ENCODE assay signal across 1 cellular context in the genomic region with DNA sequence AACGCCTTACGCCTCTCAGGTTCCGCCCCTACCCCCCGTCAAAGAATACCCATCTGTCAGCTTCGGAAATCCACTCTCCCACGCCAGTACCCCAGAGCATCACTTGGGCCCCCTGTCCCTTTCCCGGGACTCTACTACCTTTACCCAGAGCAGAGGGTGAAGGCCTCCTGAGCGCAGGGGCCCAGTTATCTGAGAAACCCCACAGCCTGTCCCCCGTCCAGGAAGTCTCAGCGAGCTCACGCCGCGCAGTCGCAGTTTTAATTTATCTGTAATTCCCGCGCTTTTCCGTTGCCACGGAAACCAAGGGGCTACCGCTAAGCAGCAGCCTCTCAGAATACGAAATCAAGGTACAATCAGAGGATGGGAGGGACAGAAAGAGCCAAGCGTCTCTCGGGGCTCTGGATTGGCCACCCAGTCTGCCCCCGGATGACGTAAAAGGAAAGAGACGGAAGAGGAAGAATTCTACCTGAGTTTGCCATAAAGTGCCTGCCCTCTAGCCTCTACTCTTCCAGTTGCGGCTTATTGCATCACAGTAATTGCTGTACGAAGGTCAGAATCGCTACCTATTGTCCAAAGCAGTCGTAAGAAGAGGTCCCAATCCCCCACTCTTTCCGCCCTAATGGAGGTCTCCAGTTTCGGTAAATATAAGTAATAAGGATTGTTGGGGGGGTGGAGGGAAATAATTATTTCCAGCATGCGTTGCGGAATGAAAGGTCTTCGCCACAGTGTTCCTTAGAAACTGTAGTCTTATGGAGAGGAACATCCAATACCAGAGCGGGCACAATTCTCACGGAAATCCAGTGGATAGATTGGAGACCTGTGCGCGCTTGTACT.
A peak's percentile ranks its signal among the peaks of the same experiment; 100 is the strongest.
TF ChIP-seq lines count a peak whose summit lies in the region.

A gene (minus strand): TSS at position 232 of the 834 bp plus-strand sequence. CDS start 1,268 bp downstream, outside the sequence.

TF ChIP-seq in K562, 482 proteins besides CTCF, POLR2A, EP300 and RAD21 (continued from another document and continues in another):
- TF ChIP-seq, protein P1, sequence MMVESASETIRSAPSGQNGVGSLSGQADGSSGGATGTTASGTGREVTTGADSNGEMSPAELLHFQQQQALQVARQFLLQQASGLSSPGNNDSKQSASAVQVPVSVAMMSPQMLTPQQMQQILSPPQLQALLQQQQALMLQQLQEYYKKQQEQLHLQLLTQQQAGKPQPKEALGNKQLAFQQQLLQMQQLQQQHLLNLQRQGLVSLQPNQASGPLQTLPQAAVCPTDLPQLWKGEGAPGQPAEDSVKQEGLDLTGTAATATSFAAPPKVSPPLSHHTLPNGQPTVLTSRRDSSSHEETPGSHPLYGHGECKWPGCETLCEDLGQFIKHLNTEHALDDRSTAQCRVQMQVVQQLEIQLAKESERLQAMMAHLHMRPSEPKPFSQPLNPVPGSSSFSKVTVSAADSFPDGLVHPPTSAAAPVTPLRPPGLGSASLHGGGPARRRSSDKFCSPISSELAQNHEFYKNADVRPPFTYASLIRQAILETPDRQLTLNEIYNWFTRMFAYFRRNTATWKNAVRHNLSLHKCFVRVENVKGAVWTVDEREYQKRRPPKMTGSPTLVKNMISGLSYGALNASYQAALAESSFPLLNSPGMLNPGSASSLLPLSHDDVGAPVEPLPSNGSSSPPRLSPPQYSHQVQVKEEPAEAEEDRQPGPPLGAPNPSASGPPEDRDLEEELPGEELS (CRISPR knock-in tag; IDR thresholded peaks at IDR 0.05; ENCODE audit: borderline replicate concordance), result no peak
- TF ChIP-seq ZNF75A (CRISPR knock-in tag; IDR thresholded peaks at IDR 0.05), result no peak
- peak; percentile 40; the same call in 1 of the 2 replicates for TF ChIP-seq ZNF263 (CRISPR knock-in tag; IDR thresholded peaks at IDR 0.05; ENCODE audit: borderline replicate concordance)
- TF ChIP-seq CBX3 (IDR thresholded peaks at IDR 0.05; ENCODE audit: borderline replicate concordance in 1 of 2, low read length in 2 of 2), result peak in 1 of 2 experiments; percentile 64; a peak in 1 of 3 replicates
- TF ChIP-seq, protein P2, sequence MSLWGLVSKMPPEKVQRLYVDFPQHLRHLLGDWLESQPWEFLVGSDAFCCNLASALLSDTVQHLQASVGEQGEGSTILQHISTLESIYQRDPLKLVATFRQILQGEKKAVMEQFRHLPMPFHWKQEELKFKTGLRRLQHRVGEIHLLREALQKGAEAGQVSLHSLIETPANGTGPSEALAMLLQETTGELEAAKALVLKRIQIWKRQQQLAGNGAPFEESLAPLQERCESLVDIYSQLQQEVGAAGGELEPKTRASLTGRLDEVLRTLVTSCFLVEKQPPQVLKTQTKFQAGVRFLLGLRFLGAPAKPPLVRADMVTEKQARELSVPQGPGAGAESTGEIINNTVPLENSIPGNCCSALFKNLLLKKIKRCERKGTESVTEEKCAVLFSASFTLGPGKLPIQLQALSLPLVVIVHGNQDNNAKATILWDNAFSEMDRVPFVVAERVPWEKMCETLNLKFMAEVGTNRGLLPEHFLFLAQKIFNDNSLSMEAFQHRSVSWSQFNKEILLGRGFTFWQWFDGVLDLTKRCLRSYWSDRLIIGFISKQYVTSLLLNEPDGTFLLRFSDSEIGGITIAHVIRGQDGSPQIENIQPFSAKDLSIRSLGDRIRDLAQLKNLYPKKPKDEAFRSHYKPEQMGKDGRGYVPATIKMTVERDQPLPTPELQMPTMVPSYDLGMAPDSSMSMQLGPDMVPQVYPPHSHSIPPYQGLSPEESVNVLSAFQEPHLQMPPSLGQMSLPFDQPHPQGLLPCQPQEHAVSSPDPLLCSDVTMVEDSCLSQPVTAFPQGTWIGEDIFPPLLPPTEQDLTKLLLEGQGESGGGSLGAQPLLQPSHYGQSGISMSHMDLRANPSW (CRISPR knock-in tag; IDR thresholded peaks at IDR 0.05), result no peak
- TF ChIP-seq, protein P3, sequence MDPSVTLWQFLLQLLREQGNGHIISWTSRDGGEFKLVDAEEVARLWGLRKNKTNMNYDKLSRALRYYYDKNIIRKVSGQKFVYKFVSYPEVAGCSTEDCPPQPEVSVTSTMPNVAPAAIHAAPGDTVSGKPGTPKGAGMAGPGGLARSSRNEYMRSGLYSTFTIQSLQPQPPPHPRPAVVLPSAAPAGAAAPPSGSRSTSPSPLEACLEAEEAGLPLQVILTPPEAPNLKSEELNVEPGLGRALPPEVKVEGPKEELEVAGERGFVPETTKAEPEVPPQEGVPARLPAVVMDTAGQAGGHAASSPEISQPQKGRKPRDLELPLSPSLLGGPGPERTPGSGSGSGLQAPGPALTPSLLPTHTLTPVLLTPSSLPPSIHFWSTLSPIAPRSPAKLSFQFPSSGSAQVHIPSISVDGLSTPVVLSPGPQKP (CRISPR knock-in tag; IDR thresholded peaks at IDR 0.05), result no peak
- TF ChIP-seq, protein P4, sequence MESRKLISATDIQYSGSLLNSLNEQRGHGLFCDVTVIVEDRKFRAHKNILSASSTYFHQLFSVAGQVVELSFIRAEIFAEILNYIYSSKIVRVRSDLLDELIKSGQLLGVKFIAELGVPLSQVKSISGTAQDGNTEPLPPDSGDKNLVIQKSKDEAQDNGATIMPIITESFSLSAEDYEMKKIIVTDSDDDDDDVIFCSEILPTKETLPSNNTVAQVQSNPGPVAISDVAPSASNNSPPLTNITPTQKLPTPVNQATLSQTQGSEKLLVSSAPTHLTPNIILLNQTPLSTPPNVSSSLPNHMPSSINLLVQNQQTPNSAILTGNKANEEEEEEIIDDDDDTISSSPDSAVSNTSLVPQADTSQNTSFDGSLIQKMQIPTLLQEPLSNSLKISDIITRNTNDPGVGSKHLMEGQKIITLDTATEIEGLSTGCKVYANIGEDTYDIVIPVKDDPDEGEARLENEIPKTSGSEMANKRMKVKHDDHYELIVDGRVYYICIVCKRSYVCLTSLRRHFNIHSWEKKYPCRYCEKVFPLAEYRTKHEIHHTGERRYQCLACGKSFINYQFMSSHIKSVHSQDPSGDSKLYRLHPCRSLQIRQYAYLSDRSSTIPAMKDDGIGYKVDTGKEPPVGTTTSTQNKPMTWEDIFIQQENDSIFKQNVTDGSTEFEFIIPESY (CRISPR knock-in tag; IDR thresholded peaks at IDR 0.05), result 0 out of 2 replicates have a peak, but pooled peaks have one; percentile 29
- TF ChIP-seq, protein P5, sequence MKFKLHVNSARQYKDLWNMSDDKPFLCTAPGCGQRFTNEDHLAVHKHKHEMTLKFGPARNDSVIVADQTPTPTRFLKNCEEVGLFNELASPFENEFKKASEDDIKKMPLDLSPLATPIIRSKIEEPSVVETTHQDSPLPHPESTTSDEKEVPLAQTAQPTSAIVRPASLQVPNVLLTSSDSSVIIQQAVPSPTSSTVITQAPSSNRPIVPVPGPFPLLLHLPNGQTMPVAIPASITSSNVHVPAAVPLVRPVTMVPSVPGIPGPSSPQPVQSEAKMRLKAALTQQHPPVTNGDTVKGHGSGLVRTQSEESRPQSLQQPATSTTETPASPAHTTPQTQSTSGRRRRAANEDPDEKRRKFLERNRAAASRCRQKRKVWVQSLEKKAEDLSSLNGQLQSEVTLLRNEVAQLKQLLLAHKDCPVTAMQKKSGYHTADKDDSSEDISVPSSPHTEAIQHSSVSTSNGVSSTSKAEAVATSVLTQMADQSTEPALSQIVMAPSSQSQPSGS (CRISPR knock-in tag; IDR thresholded peaks at IDR 0.05), result no peak
- no peak for TF ChIP-seq CHD1 (IDR thresholded peaks at IDR 0.05; ENCODE audit: low read length)
- TF ChIP-seq CAMTA2 (CRISPR knock-in tag; conservative IDR thresholded peaks at IDR 0.05), result no peak
- no peak; the same call in 1 of the 2 replicates for TF ChIP-seq ZNF589 (CRISPR knock-in tag; IDR thresholded peaks at IDR 0.05; ENCODE audit: low read depth)
- peak; percentile 85 for TF ChIP-seq SUPT5H (IDR thresholded peaks at IDR 0.05)
- peak; percentile 69; the same call in 1 of the 2 replicates for TF ChIP-seq PHF8 (IDR thresholded peaks at IDR 0.05; ENCODE audit: borderline replicate concordance, low read length)
- TF ChIP-seq, protein P6, sequence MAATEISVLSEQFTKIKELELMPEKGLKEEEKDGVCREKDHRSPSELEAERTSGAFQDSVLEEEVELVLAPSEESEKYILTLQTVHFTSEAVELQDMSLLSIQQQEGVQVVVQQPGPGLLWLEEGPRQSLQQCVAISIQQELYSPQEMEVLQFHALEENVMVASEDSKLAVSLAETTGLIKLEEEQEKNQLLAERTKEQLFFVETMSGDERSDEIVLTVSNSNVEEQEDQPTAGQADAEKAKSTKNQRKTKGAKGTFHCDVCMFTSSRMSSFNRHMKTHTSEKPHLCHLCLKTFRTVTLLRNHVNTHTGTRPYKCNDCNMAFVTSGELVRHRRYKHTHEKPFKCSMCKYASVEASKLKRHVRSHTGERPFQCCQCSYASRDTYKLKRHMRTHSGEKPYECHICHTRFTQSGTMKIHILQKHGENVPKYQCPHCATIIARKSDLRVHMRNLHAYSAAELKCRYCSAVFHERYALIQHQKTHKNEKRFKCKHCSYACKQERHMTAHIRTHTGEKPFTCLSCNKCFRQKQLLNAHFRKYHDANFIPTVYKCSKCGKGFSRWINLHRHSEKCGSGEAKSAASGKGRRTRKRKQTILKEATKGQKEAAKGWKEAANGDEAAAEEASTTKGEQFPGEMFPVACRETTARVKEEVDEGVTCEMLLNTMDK (IDR thresholded peaks at IDR 0.05; ENCODE audit: borderline replicate concordance, insufficient read depth, low read depth, low read length, poor library complexity, severe bottlenecking), result no peak
- TF ChIP-seq, protein P7, sequence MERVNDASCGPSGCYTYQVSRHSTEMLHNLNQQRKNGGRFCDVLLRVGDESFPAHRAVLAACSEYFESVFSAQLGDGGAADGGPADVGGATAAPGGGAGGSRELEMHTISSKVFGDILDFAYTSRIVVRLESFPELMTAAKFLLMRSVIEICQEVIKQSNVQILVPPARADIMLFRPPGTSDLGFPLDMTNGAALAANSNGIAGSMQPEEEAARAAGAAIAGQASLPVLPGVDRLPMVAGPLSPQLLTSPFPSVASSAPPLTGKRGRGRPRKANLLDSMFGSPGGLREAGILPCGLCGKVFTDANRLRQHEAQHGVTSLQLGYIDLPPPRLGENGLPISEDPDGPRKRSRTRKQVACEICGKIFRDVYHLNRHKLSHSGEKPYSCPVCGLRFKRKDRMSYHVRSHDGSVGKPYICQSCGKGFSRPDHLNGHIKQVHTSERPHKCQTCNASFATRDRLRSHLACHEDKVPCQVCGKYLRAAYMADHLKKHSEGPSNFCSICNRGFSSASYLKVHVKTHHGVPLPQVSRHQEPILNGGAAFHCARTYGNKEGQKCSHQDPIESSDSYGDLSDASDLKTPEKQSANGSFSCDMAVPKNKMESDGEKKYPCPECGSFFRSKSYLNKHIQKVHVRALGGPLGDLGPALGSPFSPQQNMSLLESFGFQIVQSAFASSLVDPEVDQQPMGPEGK (CRISPR knock-in tag; IDR thresholded peaks at IDR 0.05; ENCODE audit: borderline replicate concordance), result no peak
- TF ChIP-seq, protein P8, sequence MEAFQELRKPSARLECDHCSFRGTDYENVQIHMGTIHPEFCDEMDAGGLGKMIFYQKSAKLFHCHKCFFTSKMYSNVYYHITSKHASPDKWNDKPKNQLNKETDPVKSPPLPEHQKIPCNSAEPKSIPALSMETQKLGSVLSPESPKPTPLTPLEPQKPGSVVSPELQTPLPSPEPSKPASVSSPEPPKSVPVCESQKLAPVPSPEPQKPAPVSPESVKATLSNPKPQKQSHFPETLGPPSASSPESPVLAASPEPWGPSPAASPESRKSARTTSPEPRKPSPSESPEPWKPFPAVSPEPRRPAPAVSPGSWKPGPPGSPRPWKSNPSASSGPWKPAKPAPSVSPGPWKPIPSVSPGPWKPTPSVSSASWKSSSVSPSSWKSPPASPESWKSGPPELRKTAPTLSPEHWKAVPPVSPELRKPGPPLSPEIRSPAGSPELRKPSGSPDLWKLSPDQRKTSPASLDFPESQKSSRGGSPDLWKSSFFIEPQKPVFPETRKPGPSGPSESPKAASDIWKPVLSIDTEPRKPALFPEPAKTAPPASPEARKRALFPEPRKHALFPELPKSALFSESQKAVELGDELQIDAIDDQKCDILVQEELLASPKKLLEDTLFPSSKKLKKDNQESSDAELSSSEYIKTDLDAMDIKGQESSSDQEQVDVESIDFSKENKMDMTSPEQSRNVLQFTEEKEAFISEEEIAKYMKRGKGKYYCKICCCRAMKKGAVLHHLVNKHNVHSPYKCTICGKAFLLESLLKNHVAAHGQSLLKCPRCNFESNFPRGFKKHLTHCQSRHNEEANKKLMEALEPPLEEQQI (IDR thresholded peaks at IDR 0.05), result no peak
- TF ChIP-seq, protein P9, sequence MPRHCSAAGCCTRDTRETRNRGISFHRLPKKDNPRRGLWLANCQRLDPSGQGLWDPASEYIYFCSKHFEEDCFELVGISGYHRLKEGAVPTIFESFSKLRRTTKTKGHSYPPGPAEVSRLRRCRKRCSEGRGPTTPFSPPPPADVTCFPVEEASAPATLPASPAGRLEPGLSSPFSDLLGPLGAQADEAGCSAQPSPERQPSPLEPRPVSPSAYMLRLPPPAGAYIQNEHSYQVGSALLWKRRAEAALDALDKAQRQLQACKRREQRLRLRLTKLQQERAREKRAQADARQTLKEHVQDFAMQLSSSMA (CRISPR knock-in tag; IDR thresholded peaks at IDR 0.05), result no peak
- no peak for TF ChIP-seq ZNF57 (CRISPR knock-in tag; IDR thresholded peaks at IDR 0.05)
- peak; percentile 57 for TF ChIP-seq ZFX (CRISPR knock-in tag; IDR thresholded peaks at IDR 0.05)
- TF ChIP-seq ARID1B (IDR thresholded peaks at IDR 0.05), result no peak
- TF ChIP-seq ZNF3 (CRISPR knock-in tag; IDR thresholded peaks at IDR 0.05), result no peak
- TF ChIP-seq KDM1A (IDR thresholded peaks at IDR 0.05), result no peak
- peak; percentile 35 for TF ChIP-seq NFYB (IDR thresholded peaks at IDR 0.05; ENCODE audit: extremely low read depth, insufficient read length)
- TF ChIP-seq, protein P10, sequence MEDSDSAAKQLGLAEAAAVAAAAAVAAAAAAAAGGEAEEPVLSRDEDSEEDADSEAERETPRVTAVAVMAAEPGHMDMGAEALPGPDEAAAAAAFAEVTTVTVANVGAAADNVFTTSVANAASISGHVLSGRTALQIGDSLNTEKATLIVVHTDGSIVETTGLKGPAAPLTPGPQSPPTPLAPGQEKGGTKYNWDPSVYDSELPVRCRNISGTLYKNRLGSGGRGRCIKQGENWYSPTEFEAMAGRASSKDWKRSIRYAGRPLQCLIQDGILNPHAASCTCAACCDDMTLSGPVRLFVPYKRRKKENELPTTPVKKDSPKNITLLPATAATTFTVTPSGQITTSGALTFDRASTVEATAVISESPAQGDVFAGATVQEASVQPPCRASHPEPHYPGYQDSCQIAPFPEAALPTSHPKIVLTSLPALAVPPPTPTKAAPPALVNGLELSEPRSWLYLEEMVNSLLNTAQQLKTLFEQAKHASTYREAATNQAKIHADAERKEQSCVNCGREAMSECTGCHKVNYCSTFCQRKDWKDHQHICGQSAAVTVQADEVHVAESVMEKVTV (CRISPR knock-in tag; IDR thresholded peaks at IDR 0.05), result no peak
- TF ChIP-seq ZBTB8A (IDR thresholded peaks at IDR 0.05; ENCODE audit: partially characterized antibody), result no peak
- TF ChIP-seq ETV1 (tag; conservative IDR thresholded peaks at IDR 0.05; ENCODE audit: low read depth), result peak; percentile 63
- peak; percentile 37; the same call in 1 of the 2 replicates for TF ChIP-seq DPF2 (IDR thresholded peaks at IDR 0.05)
- peak; percentile 73 for TF ChIP-seq KHSRP (IDR thresholded peaks at IDR 0.05)
- TF ChIP-seq BACH1 (tag; IDR thresholded peaks at IDR 0.05), result peak; percentile 91
- no peak for TF ChIP-seq FOXK1 (CRISPR knock-in tag; IDR thresholded peaks at IDR 0.05; ENCODE audit: borderline replicate concordance)
- TF ChIP-seq RBBP5 (IDR thresholded peaks at IDR 0.05; ENCODE audit: borderline replicate concordance, insufficient read depth, low read length, poor library complexity, severe bottlenecking), result no peak
- peak; percentile 98 for TF ChIP-seq CEBPG (CRISPR knock-in tag; IDR thresholded peaks at IDR 0.05)
- TF ChIP-seq CEBPG (tag; conservative IDR thresholded peaks at IDR 0.05 in 1 of 2, IDR thresholded peaks at IDR 0.05 in 1 of 2), result peak; percentile 99
- TF ChIP-seq, protein P11, sequence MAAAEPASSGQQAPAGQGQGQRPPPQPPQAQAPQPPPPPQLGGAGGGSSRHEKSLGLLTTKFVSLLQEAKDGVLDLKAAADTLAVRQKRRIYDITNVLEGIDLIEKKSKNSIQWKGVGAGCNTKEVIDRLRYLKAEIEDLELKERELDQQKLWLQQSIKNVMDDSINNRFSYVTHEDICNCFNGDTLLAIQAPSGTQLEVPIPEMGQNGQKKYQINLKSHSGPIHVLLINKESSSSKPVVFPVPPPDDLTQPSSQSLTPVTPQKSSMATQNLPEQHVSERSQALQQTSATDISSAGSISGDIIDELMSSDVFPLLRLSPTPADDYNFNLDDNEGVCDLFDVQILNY (CRISPR knock-in tag; IDR thresholded peaks at IDR 0.05), result no peak
